ENCODE assay signal across 16 cellular contexts in genomic region chr10:3251172-3251571, GRCh38.
DNase-seq lines count a peak whose midpoint lies in the region; ATAC-seq and TF ChIP-seq lines count a peak whose summit lies in the region.
"Had no signal": no experiment of that assay in that cellular context is flagged by ENCODE, and none has a peak within 500 bp of the region (broad histone marks: within the 10 kb centered on the region; RNA-seq: fewer than 3 reads in every experiment).

No MANE protein-coding gene starts in this region.

- H3K36me3 ChIP-seq in A673 (ENCODE audit: insufficient read depth, low read length, poor library complexity, severe bottlenecking) = no peaks in the 10 kb centered on the region

- H3K9me3 Mint-ChIP-seq in activated T-helper 17 cell treated with anti-CD3 and anti-CD28 coated beads, Interleukin-2, amount 50 U/mL, for 72 hours = no peaks in the 10 kb centered on the region
- no peaks in the 10 kb centered on the region for H3K9me3 Mint-ChIP-seq in stimulated activated effector memory CD8-positive, alpha-beta T cell treated with anti-CD3 and anti-CD28 coated beads, Interleukin-12 subunit alpha, Interleukin-12 subunit beta, amount 100 ng/mL, for 72 hours
- H3K9me3 Mint-ChIP-seq: CD4-positive, alpha-beta memory T cell; HFFc6 had no signal

- TF ChIP-seq CTCF in A673 (conservative IDR thresholded peaks at IDR 0.05; ENCODE audit: low read depth, low read length) = no peak

- peaks cover 26% of the 10 kb centered on the region for H3K27me3 Mint-ChIP-seq in activated T-helper 17 cell treated with anti-CD3 and anti-CD28 coated beads, Interleukin-2, amount 50 U/mL, for 72 hours

- H3K9me3 ChIP-seq in A673 (ENCODE audit: low read depth, low read length, poor library complexity, severe bottlenecking) = no peaks in the 10 kb centered on the region

- peaks cover 3% of the 10 kb centered on the region for H3K27me3 ChIP-seq in A673 (replicated peaks; ENCODE audit: insufficient read depth, low read depth, low read length, poor library complexity)

- no peak overlapping the region for H3K27ac Mint-ChIP-seq in activated T-helper 17 cell treated with anti-CD3 and anti-CD28 coated beads, Interleukin-2, amount 50 U/mL, for 72 hours
- no peak overlapping the region for H3K27ac Mint-ChIP-seq in stimulated activated effector memory CD8-positive, alpha-beta T cell treated with anti-CD3 and anti-CD28 coated beads, Interleukin-12 subunit alpha, Interleukin-12 subunit beta, amount 100 ng/mL, for 72 hours
- H3K27ac Mint-ChIP-seq: B cell; CD4-positive, alpha-beta memory T cell; HFFc6 had no signal

- H3K27ac ChIP-seq in A673 (ENCODE audit: low read depth, low read length, poor library complexity, severe bottlenecking) = no peak overlapping the region

- DNase-seq in activated naive CD4-positive, alpha-beta T cell treated with Interleukin-2 at 50 U/mL for 16 hours = peak; percentile 12
- DNase-seq in activated naive CD4-positive, alpha-beta T cell (lab: John Stamatoyannopoulos, UW) = no peak
- peak; percentile 22 for DNase-seq in MV-4-11 (lab: John Stamatoyannopoulos, UW)
- DNase-seq in stimulated activated effector memory CD8-positive, alpha-beta T cell treated with anti-CD3 and anti-CD28 coated beads, Interleukin-12 subunit alpha, Interleukin-12 subunit beta, amount 100 ng/mL, for 72 hours (ENCODE audit: low spot score in 2 of 2) = no peak
- DNase-seq in A673 (ENCODE audit: low spot score) = no peak
- DNase-seq: Calu3; CD4-positive, alpha-beta memory T cell; DMS79; HFFc6; NCI-H1092 treated with DMSO at 0.1 percent for 48 hours; NCI-H2081 treated with DMSO at 0.1 percent for 48 hours; NCI-H510A treated with DMSO at 0.1 percent for 48 hours; NCI-H82 had no signal

- CTCF ChIA-PET in A673 (lab: Charles Lee) = no interaction called here

- intact Hi-C loops in A673 (cut with micrococcal nuclease; ENCODE audit: unreplicated experiment) = no loop called here

- ATAC-seq in activated T-helper 17 cell treated with anti-CD3 and anti-CD28 coated beads, Interleukin-2, amount 50 U/mL, for 72 hours (replicated peaks) = peak; percentile 63
- peak; percentile 51 for ATAC-seq in stimulated activated effector memory CD8-positive, alpha-beta T cell treated with anti-CD3 and anti-CD28 coated beads, Interleukin-12 subunit alpha, Interleukin-12 subunit beta, amount 100 ng/mL, for 72 hours
- ATAC-seq in HG02763 (IDR thresholded peaks at IDR 0.05; ENCODE audit: unreplicated experiment) = no peak

- peaks cover 11% of the 10 kb centered on the region for H3K4me1 ChIP-seq in A673 (ENCODE audit: insufficient read depth, low read length, poor library complexity, severe bottlenecking)

- peaks cover 4% of the 10 kb centered on the region for H3K4me1 Mint-ChIP-seq in activated T-helper 17 cell treated with anti-CD3 and anti-CD28 coated beads, Interleukin-2, amount 50 U/mL, for 72 hours
- H3K4me1 Mint-ChIP-seq in stimulated activated effector memory CD8-positive, alpha-beta T cell treated with anti-CD3 and anti-CD28 coated beads, Interleukin-12 subunit alpha, Interleukin-12 subunit beta, amount 100 ng/mL, for 72 hours = peaks cover 10% of the 10 kb centered on the region
- H3K4me1 Mint-ChIP-seq: B cell; CD4-positive, alpha-beta memory T cell had no signal

- H3K4me3 ChIP-seq in A673 (ENCODE audit: low read depth, low read length, poor library complexity, severe bottlenecking) = no peak overlapping the region

- no peaks in the 10 kb centered on the region for H3K36me3 Mint-ChIP-seq in activated T-helper 17 cell treated with anti-CD3 and anti-CD28 coated beads, Interleukin-2, amount 50 U/mL, for 72 hours (ENCODE audit: low read depth)
- no peaks in the 10 kb centered on the region for H3K36me3 Mint-ChIP-seq in stimulated activated effector memory CD8-positive, alpha-beta T cell treated with anti-CD3 and anti-CD28 coated beads, Interleukin-12 subunit alpha, Interleukin-12 subunit beta, amount 100 ng/mL, for 72 hours
- H3K36me3 Mint-ChIP-seq: CD4-positive, alpha-beta memory T cell had no signal

- no TSS peak for BruUV-seq in A673 (replicated peaks; lab: Mats Ljungman, UMichigan)

- POLR2A ChIA-PET in A673 (lab: Charles Lee; ENCODE audit: low non-redundant PET) = no interaction called here

- H3K4me3 Mint-ChIP-seq in activated T-helper 17 cell treated with anti-CD3 and anti-CD28 coated beads, Interleukin-2, amount 50 U/mL, for 72 hours = no peak overlapping the region
- H3K4me3 Mint-ChIP-seq in stimulated activated effector memory CD8-positive, alpha-beta T cell treated with anti-CD3 and anti-CD28 coated beads, Interleukin-12 subunit alpha, Interleukin-12 subunit beta, amount 100 ng/mL, for 72 hours = no peak overlapping the region
- H3K4me3 Mint-ChIP-seq: B cell; CD4-positive, alpha-beta memory T cell; HFFc6 had no signal

Comparison
In these comparisons a context has a peak if more than half of its experiments do, and no peak if none do; other contexts are left out.
1. DNase-seq: peak in activated naive CD4-positive, alpha-beta T cell treated with Interleukin-2 at 50 U/mL for 16 hours (single experiment) and MV-4-11 (single experiment); none in activated naive CD4-positive, alpha-beta T cell (0 of 4), stimulated activated effector memory CD8-positive, alpha-beta T cell treated with anti-CD3 and anti-CD28 coated beads, Interleukin-12 subunit alpha, Interleukin-12 subunit beta, amount 100 ng/mL, for 72 hours (0 of 2) and A673 (single experiment).